ENCODE assay signal across 1 cellular context in genomic region chr1:44002606-44003157, GRCh38.
TF ChIP-seq lines count a peak whose summit lies in the region.

No MANE protein-coding gene starts in this region.

TF ChIP-seq in HepG2, 621 proteins besides CTCF, POLR2A, EP300 and RAD21:
- TF ChIP-seq TFDP2 (CRISPR knock-in tag; IDR thresholded peaks at IDR 0.05) (no peak), ZNF749 (CRISPR knock-in tag; IDR thresholded peaks at IDR 0.05; ENCODE audit: borderline replicate concordance) (no peak), FOXK2 (IDR thresholded peaks at IDR 0.05) (no peak), LRRFIP1 (CRISPR knock-in tag; conservative IDR thresholded peaks at IDR 0.05) (no peak), TEAD2 (CRISPR knock-in tag; IDR thresholded peaks at IDR 0.05) (no peak), ZNF432 (CRISPR knock-in tag; IDR thresholded peaks at IDR 0.05; ENCODE audit: borderline replicate concordance) (no peak), RFXANK (CRISPR knock-in tag; IDR thresholded peaks at IDR 0.05) (no peak), NCOA1 (CRISPR knock-in tag; IDR thresholded peaks at IDR 0.05) (no peak), RFX3 (CRISPR knock-in tag; IDR thresholded peaks at IDR 0.05) (no peak)
TF ChIP-seq in HepG2: peak in this region for 0.
